In the genomic region with DNA sequence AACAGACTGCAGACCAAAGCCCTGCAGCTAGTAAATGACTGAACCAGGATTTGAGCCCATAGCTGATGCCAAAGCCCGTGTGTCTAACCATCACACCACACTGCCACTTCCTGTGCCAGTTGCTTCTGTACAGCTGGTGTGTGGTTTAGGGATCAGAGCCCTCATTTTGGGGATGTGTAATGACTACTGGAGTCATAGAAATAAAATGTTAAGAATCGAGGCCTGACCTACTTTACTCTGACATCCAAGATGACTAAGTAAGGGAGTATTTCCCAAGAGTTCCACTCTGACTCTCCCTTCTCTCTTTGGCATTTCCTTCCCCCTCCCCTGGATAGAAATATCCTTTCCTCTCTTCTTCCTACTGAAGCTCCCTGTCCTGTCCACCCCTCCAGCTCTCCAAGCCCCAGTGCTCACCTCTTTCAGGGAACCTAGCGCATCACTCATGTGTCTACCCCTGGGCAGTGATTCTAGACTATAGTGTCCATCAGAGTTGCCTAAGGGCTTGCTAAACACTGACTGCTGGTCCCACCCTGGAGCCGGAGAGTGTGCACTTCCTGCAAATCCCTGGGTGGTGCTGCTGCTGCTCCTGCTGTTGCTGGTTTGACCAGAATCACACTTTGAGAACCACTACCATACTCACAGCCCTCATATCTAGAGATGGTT, we compare ENCODE assay signal across 11 cellular contexts. TPM values are rescaled to one million over a fixed set of nuclear protein-coding genes. Genes with fewer than 3 reads are reported as not detected.
DNase-seq lines count a peak whose midpoint lies in the region; ATAC-seq and TF ChIP-seq lines count a peak whose summit lies in the region.
"Had no signal": no experiment of that assay in that cellular context is flagged by ENCODE, and none has a peak within 500 bp of the region (broad histone marks: within the 10 kb centered on the region; RNA-seq: fewer than 3 reads in every experiment).

No MANE protein-coding gene starts in this region.

- TF ChIP-seq CTCF in A673 (conservative IDR thresholded peaks at IDR 0.05; ENCODE audit: low read depth, low read length) (no peak), IMR-90 (conservative IDR thresholded peaks at IDR 0.05; ENCODE audit: low read depth, low read length) (peak; percentile 19), brain microvascular endothelial cell (IDR thresholded peaks at IDR 0.05; ENCODE audit: low read depth, low read length, missing control alignments) (peak; percentile 29), left lung (IDR thresholded peaks at IDR 0.05) (no peak)

- peak overlapping the region; percentile 98 for H3K56ac ChIP-seq in IMR-90 (ENCODE audit: extremely low read depth, insufficient read depth, low read length)

- peak overlapping the region; percentile 87 for H4K5ac ChIP-seq in IMR-90 (ENCODE audit: low read depth, low read length)

- H3K4me1 ChIP-seq in A673 (ENCODE audit: insufficient read depth, low read length, poor library complexity, severe bottlenecking): no peaks in the 10 kb centered on the region
- peaks cover 30% of the 10 kb centered on the region for H3K4me1 ChIP-seq in IMR-90 (ENCODE audit: control insufficient read depth, insufficient read depth, low read length)
- peaks cover 9 to 89% of the 10 kb centered on the region in 2 donors for H3K4me1 ChIP-seq in left lung

- H3K4ac ChIP-seq in IMR-90 (ENCODE audit: low read depth, low read length): peak overlapping the region; percentile 99

- H2BK5ac ChIP-seq in IMR-90 (ENCODE audit: low read depth, low read length, poor library complexity, severe bottlenecking): peak overlapping the region; percentile 100

- H3K27me3 ChIP-seq in A673 (replicated peaks; ENCODE audit: insufficient read depth, low read depth, low read length, poor library complexity): no peaks in the 10 kb centered on the region
- no peaks in the 10 kb centered on the region for H3K27me3 ChIP-seq in IMR-90 (ENCODE audit: control insufficient read depth, insufficient read depth, low read length)
- no peaks in the 10 kb centered on the region for H3K27me3 ChIP-seq in brain microvascular endothelial cell (replicated peaks)
- H3K27me3 ChIP-seq in left lung: no peaks in the 10 kb centered on the region

- H3K9ac ChIP-seq in IMR-90 (ENCODE audit: low read depth, low read length): peak overlapping the region; percentile 72

- H3K9me3 ChIP-seq in A673 (ENCODE audit: low read depth, low read length, poor library complexity, severe bottlenecking): peaks cover 3% of the 10 kb centered on the region
- H3K9me3 ChIP-seq in IMR-90 (ENCODE audit: control insufficient read depth, insufficient read depth, low read length): no peaks in the 10 kb centered on the region
- H3K9me3 ChIP-seq in left lung: no peaks in the 10 kb centered on the region

- H2BK15ac ChIP-seq in IMR-90 (ENCODE audit: low read depth, low read length): peak overlapping the region; percentile 90; the same call in 2 of the 3 replicates

- peaks cover 70 to 87% of the 10 kb centered on the region in 2 experiments for H3K79me1 ChIP-seq in IMR-90 (ENCODE audit: low read depth in 1 of 2, low read length in 2 of 2)

- H4K20me1 ChIP-seq in IMR-90 (ENCODE audit: insufficient read depth, low read length): 0 out of 2 replicates have a peak, but pooled peaks cover 4% of the 10 kb centered on the region

- 17% methylated on average over 1 of the region's 4 CpGs; no CpG with 5 or more reads in 1 of the 2 experiments for WGBS in IMR-90 (ENCODE audit: extremely low coverage in 2 of 2, insufficient read length in 1 of 2), 2 experiments

- peak; percentile 33; the same call in 1 of the 2 replicates for TF ChIP-seq RAD21 in IMR-90 (IDR thresholded peaks at IDR 0.05; ENCODE audit: low read length)

- peaks cover 17% of the 10 kb centered on the region for H3K4me1 Mint-ChIP-seq in stimulated activated naive CD8-positive, alpha-beta T cell treated with anti-CD3 and anti-CD28 coated beads, Interleukin-15, amount 100 ng/mL, for 72 hours

- peak overlapping the region; percentile 98 for H2AK9ac ChIP-seq in IMR-90 (replicated peaks; ENCODE audit: low read depth, low read length, poor library complexity)

- ATAC-seq in IMR-90 (ENCODE audit: low read depth) (peak; percentile 87), left lung (peak; percentile 80), sciatic nerve (no peak)
- no peak for ATAC-seq in stimulated activated naive CD8-positive, alpha-beta T cell treated with anti-CD3 and anti-CD28 coated beads, Interleukin-15, amount 100 ng/mL, for 72 hours

- peak overlapping the region; percentile 98 for H2AK5ac ChIP-seq in IMR-90 (ENCODE audit: low read depth, low read length)

- H3K27me3 Mint-ChIP-seq in stimulated activated naive CD8-positive, alpha-beta T cell treated with anti-CD3 and anti-CD28 coated beads, Interleukin-15, amount 100 ng/mL, for 72 hours: peaks cover 7% of the 10 kb centered on the region

- peak overlapping the region; percentile 95 for H3K18ac ChIP-seq in IMR-90 (ENCODE audit: low read depth, low read length)

- no peak for TF ChIP-seq POLR2A in IMR-90 (IDR thresholded peaks at IDR 0.05; ENCODE audit: low read depth, low read length)

- in situ Hi-C loops in IMR-90 (cut with MboI; ENCODE audit: low sequenced_read_pairs) (no loop called here), brain microvascular endothelial cell (cut with HindIII; ENCODE audit: low pct_ligation_motif_present, low sequenced_read_pairs) (no loop called here)

- no TSS peak for BruUV-seq in A673 (replicated peaks; lab: Mats Ljungman, UMichigan)
- no TSS peak for BruUV-seq in IMR-90 (replicated peaks; lab: Mats Ljungman, UMichigan)

- H3K9me3 Mint-ChIP-seq in stimulated activated naive CD8-positive, alpha-beta T cell treated with anti-CD3 and anti-CD28 coated beads, Interleukin-15, amount 100 ng/mL, for 72 hours: peaks cover 0 to 13% of the 10 kb centered on the region in 2 donors

- H2BK120ac ChIP-seq in IMR-90 (ENCODE audit: low read depth, low read length): peak overlapping the region; percentile 100

- no peak overlapping the region for H3K4me3 Mint-ChIP-seq in stimulated activated naive CD8-positive, alpha-beta T cell treated with anti-CD3 and anti-CD28 coated beads, Interleukin-15, amount 100 ng/mL, for 72 hours
- H3K4me3 Mint-ChIP-seq: neural crest cell had no signal

- POLR2A ChIA-PET in A673 (lab: Charles Lee; ENCODE audit: low non-redundant PET) (no interaction called here), IMR-90 (lab: Charles Lee; ENCODE audit: unreplicated experiment) (no interaction called here)

- intact Hi-C loops in A673 (cut with micrococcal nuclease; ENCODE audit: unreplicated experiment): no loop called here
- intact Hi-C loops in IMR-90 (cut with micrococcal nuclease): loop anchor here (1.0 to 2.0 kb wide), 3 partner anchors 22 to 52 kb away; no protein-coding TSS in a partner anchor
- intact Hi-C loops in left lung (cut with DNase I): no loop called here
- intact Hi-C loops in sciatic nerve (cut with DNase I): no loop called here

- H2BK20ac ChIP-seq in IMR-90 (ENCODE audit: low read depth, low read length): peak overlapping the region; percentile 100

- H3K14ac ChIP-seq in IMR-90 (replicated peaks; ENCODE audit: low read depth, low read length): peak overlapping the region; percentile 98

- H3K27ac Mint-ChIP-seq in stimulated activated naive CD8-positive, alpha-beta T cell treated with anti-CD3 and anti-CD28 coated beads, Interleukin-15, amount 100 ng/mL, for 72 hours: peak overlapping the region in 1 of 2 donors; percentile 66

- H3K27ac ChIP-seq in A673 (ENCODE audit: low read depth, low read length, poor library complexity, severe bottlenecking) (no peak overlapping the region), IMR-90 (ENCODE audit: insufficient read depth, low read length) (peak overlapping the region; percentile 99), brain microvascular endothelial cell (peak overlapping the region; percentile 61), left lung (peak overlapping the region; percentile 70 to 80)

- no peaks in the 10 kb centered on the region for H3K36me3 ChIP-seq in A673 (ENCODE audit: insufficient read depth, low read length, poor library complexity, severe bottlenecking)
- H3K36me3 ChIP-seq in IMR-90 (ENCODE audit: control insufficient read depth, insufficient read depth, low read length): no peaks in the 10 kb centered on the region
- H3K36me3 ChIP-seq in brain microvascular endothelial cell (replicated peaks): no peaks in the 10 kb centered on the region
- H3K36me3 ChIP-seq in left lung: no peaks in the 10 kb centered on the region

- CTCF ChIA-PET in A673 (lab: Charles Lee) (no interaction called here), IMR-90 (lab: Yijun Ruan, JAX) (interaction anchor here (0.6 kb wide), 1 partner anchor 112 kb away, joined by 3 read pairs; no protein-coding TSS in a partner anchor)

- H3K4me3 ChIP-seq in A673 (ENCODE audit: low read depth, low read length, poor library complexity, severe bottlenecking) (no peak overlapping the region), IMR-90 (ENCODE audit: insufficient read depth, low read depth, low read length) (no peak overlapping the region), brain microvascular endothelial cell (ENCODE audit: low read depth, low read length) (no peak overlapping the region), left lung (no peak overlapping the region)

- H3K9me1 ChIP-seq in IMR-90 (ENCODE audit: insufficient read depth, low read length): peaks cover 42% of the 10 kb centered on the region

- peak overlapping the region; percentile 79 for H2AFZ ChIP-seq in IMR-90 (replicated peaks; ENCODE audit: low read length, poor library complexity)

- peak overlapping the region; percentile 83 to 100 for H4K8ac ChIP-seq in IMR-90 (ENCODE audit: low read depth in 2 of 2, low read length in 2 of 2)

- peak overlapping the region; percentile 99 for H3K23ac ChIP-seq in IMR-90 (ENCODE audit: low read depth, low read length)

- peak overlapping the region; percentile 40 for H3K4me2 ChIP-seq in IMR-90 (ENCODE audit: low read depth, low read length)

- DNase-seq in A673 (ENCODE audit: low spot score) (peak; percentile 28), IMR-90 (peak; percentile 99), brain microvascular endothelial cell (peak; percentile 91), left lung (no peak), sciatic nerve (ENCODE audit: low spot score) (no peak), NCI-H1105 (lab: John Stamatoyannopoulos, UW) (no peak)
- no peak for DNase-seq in stimulated activated CD4-positive, alpha-beta T cell treated with anti-CD3 and anti-CD28 coated beads, Interleukin-4, amount 100 ng/mL, for 4 hours
- DNase-seq in stimulated activated naive CD8-positive, alpha-beta T cell treated with anti-CD3 and anti-CD28 coated beads, Interleukin-15, amount 100 ng/mL, for 72 hours: no peak
- DNase-seq: activated CD4-positive, alpha-beta T cell treated with anti-CD3 and anti-CD28 coated beads for 1 hour; NCI-H1105 treated with DMSO at 0.1 percent for 48 hours had no signal

- dilution Hi-C loops in IMR-90 (cut with HindIII; ENCODE audit: low sequenced_read_pairs, unreplicated experiment): no loop called here

- peak overlapping the region; percentile 99 for H4K91ac ChIP-seq in IMR-90 (ENCODE audit: insufficient read depth, low read depth, low read length)

RNA-seq across cellular contexts. Expression of gene MGLL, which starts 53.8 kb away (rescaled TPM):
- total RNA-seq in A673 (2021): 0.39 and 0.90 TPM in 2 replicates
- 23.6 and 23.7 TPM in 2 replicates for total RNA-seq in IMR-90 (2012; rRNA removed)
- 59.9 and 60.6 TPM in 2 replicates for polyA plus RNA-seq in IMR-90 (2012; rRNA removed)
- 33.0 and 76.1 TPM in 2 replicates for polyA plus RNA-seq in IMR-90 (2012; cell fraction: cytosol; rRNA removed)
- polyA plus RNA-seq in IMR-90 (2012; cell fraction: nucleus; rRNA removed; ENCODE audit: low replicate concordance): 37.3 and 45.7 TPM in 2 replicates
- total RNA-seq in left lung: 100 to 1,000 TPM; 214 to 318 TPM
- 178 TPM for total RNA-seq in sciatic nerve

Comparison
In these comparisons a context has a peak if more than half of its experiments do, and no peak if none do; other contexts are left out.
1. DNase-seq: peak in A673 (single experiment), IMR-90 (single experiment) and brain microvascular endothelial cell (single experiment); none in left lung (0 of 2), sciatic nerve (single experiment), stimulated activated CD4-positive, alpha-beta T cell treated with anti-CD3 and anti-CD28 coated beads, Interleukin-4, amount 100 ng/mL, for 4 hours (0 of 2), stimulated activated naive CD8-positive, alpha-beta T cell treated with anti-CD3 and anti-CD28 coated beads, Interleukin-15, amount 100 ng/mL, for 72 hours (0 of 2) and NCI-H1105 (single experiment).
2. CTCF ChIP-seq: peak in IMR-90 (single experiment) and brain microvascular endothelial cell (single experiment); none in A673 (single experiment) and left lung (0 of 2).
3. ATAC-seq: peak in IMR-90 (single experiment) and left lung (single experiment); none in sciatic nerve (single experiment) and stimulated activated naive CD8-positive, alpha-beta T cell treated with anti-CD3 and anti-CD28 coated beads, Interleukin-15, amount 100 ng/mL, for 72 hours (single experiment).
4. RNA of gene MGLL, which starts 53.8 kb away (total RNA-seq): 214 to 318 TPM in left lung, 178 TPM in sciatic nerve (single experiment) and 23.6 to 23.7 TPM in IMR-90; 0.39 to 0.90 TPM in A673; every median in the first group is over 10 times any median in the second.